ENCODE assay signal across 24 cellular contexts in the genomic region with DNA sequence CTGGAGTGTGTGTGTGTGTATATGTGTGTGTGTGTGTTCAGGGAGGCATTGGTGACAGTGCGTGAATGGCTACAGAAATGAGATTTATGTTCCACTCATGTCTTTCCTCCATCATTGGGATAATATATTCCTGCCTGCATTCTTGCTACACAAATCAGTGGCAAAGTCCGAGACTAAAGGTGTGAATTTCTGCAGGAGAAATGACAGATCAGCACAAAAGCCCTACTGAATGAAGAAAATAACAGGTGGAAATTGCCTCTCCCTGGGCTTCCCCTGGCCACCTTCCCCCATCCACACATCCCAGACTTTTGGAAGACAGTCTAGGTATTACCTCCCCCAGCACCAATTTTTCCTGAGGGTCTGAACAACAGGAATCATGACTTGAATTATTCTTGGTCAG. TPM values are rescaled to one million over a fixed set of nuclear protein-coding genes. Genes with fewer than 3 reads are reported as not detected.
"Had no signal": no experiment of that assay in that cellular context is flagged by ENCODE, and none has a peak within 500 bp of the region (broad histone marks: within the 10 kb centered on the region; RNA-seq: fewer than 3 reads in every experiment).

No MANE protein-coding gene starts in this region.

- H3K4me3 ChIP-seq: MG63, SJSA1, SK-N-MC had no signal

- H3K27me3 ChIP-seq: MG63, SJSA1 had no signal

- H3K27me3 Mint-ChIP-seq: IgD-negative memory B cell had no signal

- H3K36me3 ChIP-seq: MG63, SJSA1 had no signal

- H3K27ac ChIP-seq: SJSA1, SK-N-MC had no signal

- FAIRE-seq: RCC 7860 had no signal

- H3K4me3 Mint-ChIP-seq: IgD-negative memory B cell had no signal

- DNase-seq: Karpas-422, KBM-7, MG63, NCI-H1092, NCI-H1105 treated with DMSO at 0.1 percent for 48 hours, NCI-H1417 treated with DMSO at 0.1 percent for 48 hours, NCI-H146, NCI-H1694 treated with DMSO at 0.1 percent for 48 hours, NCI-H1930, NCI-H2081, NCI-H2107, NCI-H2227 treated with DMSO at 0.1 percent for 48 hours, NCI-H524, NCI-H69, NCI-H774, Right ventricle myocardium superior, RPMI8226, SIG-M5 had no signal

- H3K9me3 ChIP-seq: MG63, SJSA1 had no signal

- H3K4me1 ChIP-seq: SJSA1 had no signal

RNA-seq across cellular contexts. Expression of a gene that starts 10.1 kb away (rescaled TPM):
- total RNA-seq: HT1080, NCI-H460, SJSA1 had no signal

RNA-seq across cellular contexts. Expression of a gene that starts 19.8 kb away (rescaled TPM):
- total RNA-seq: HT1080, NCI-H460, Right ventricle myocardium superior, SJSA1 had no signal

RNA-seq across cellular contexts. Expression of a gene that starts 43.0 kb away (rescaled TPM):
- total RNA-seq: HT1080, NCI-H460, Right ventricle myocardium superior, SJSA1 had no signal
- polyA plus RNA-seq: IgD-negative memory B cell had no signal
